14 cellular contexts compared by ENCODE assay signal in the genomic region with DNA sequence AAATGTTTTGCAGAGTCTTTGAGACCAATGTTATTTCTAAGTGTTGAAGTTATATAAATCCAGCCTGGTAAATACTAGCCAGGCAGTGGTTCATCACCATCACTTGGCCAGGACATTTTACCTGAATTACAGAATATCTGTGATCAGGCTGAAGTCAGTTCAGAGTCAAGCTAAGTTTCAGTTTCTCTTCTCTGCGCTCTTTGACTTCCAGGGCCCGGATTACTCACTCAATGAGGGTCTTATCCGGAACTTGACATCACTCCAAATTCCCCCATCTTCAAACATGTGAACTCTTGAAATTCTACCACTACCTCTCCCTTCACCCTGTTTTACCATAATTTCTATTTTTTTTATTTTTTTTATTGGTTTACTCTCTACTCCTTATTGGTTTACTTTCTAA. TPM values are rescaled to one million over a fixed set of nuclear protein-coding genes. Genes with fewer than 3 reads are reported as not detected.
DNase-seq lines count a peak whose midpoint lies in the region; ATAC-seq and TF ChIP-seq lines count a peak whose summit lies in the region.
"Had no signal": no experiment of that assay in that cellular context is flagged by ENCODE, and none has a peak within 500 bp of the region (broad histone marks: within the 10 kb centered on the region; RNA-seq: fewer than 3 reads in every experiment).

No MANE protein-coding gene starts in this region.

- peak overlapping the region; percentile 60 for H3K4me3 ChIP-seq in OCI-LY3 (ENCODE audit: low read length)
- H3K4me3 ChIP-seq: thyroid gland had no signal

- no peaks in the 10 kb centered on the region for H3K27me3 Mint-ChIP-seq in activated T-cell treated with anti-CD3 and anti-CD28 coated beads, Interleukin-2, amount 50 U/mL, for 4 hours (ENCODE audit: low read depth)
- no peaks in the 10 kb centered on the region for H3K27me3 Mint-ChIP-seq in progenitor cell of endocrine pancreas

- H3K9me3 Mint-ChIP-seq in activated T-cell treated with anti-CD3 and anti-CD28 coated beads, Interleukin-2, amount 50 U/mL, for 4 hours: no peaks in the 10 kb centered on the region
- no peaks in the 10 kb centered on the region for H3K9me3 Mint-ChIP-seq in progenitor cell of endocrine pancreas (ENCODE audit: low read depth)
- H3K9me3 Mint-ChIP-seq: immature natural killer cell had no signal

- peak overlapping the region; percentile 41 for H3K27ac Mint-ChIP-seq in progenitor cell of endocrine pancreas

- H3K27me3 ChIP-seq in OCI-LY3 (ENCODE audit: low read depth, low read length): no peaks in the 10 kb centered on the region
- H3K27me3 ChIP-seq: thyroid gland had no signal

- ATAC-seq in activated T-cell treated with anti-CD3 and anti-CD28 coated beads, Interleukin-2, amount 50 U/mL, for 4 hours: peak in 1 of 2 donors; percentile 54
- ATAC-seq in GM21447 (IDR thresholded peaks at IDR 0.05; ENCODE audit: unreplicated experiment) (peak; percentile 77), GM21423 (IDR thresholded peaks at IDR 0.05; ENCODE audit: unreplicated experiment) (no peak)

- H3K4me1 ChIP-seq in OCI-LY3 (ENCODE audit: low read length): peaks cover 5% of the 10 kb centered on the region

- H4K20me1 ChIP-seq in OCI-LY3 (ENCODE audit: insufficient read depth, low read length): no peaks in the 10 kb centered on the region

- H3K4me3 Mint-ChIP-seq in activated T-cell treated with anti-CD3 and anti-CD28 coated beads, Interleukin-2, amount 50 U/mL, for 4 hours: peak overlapping the region; percentile 49
- H3K4me3 Mint-ChIP-seq in progenitor cell of endocrine pancreas (ENCODE audit: low read depth): no peak overlapping the region

- H3K79me2 ChIP-seq in OCI-LY3 (ENCODE audit: low read length): no peaks in the 10 kb centered on the region

- no peak overlapping the region for H3K27ac ChIP-seq in OCI-LY3 (ENCODE audit: low read length)
- H3K27ac ChIP-seq: thyroid gland had no signal

- H3K9me3 ChIP-seq in OCI-LY3 (ENCODE audit: insufficient read depth, low read length): no peaks in the 10 kb centered on the region
- H3K9me3 ChIP-seq: thyroid gland had no signal

- H3K4me2 ChIP-seq in OCI-LY3 (ENCODE audit: low read length): peak overlapping the region; percentile 64

- peak overlapping the region; percentile 89 for H2AFZ ChIP-seq in OCI-LY3 (ENCODE audit: low read depth, low read length)

- DNase-seq in activated T-cell treated with anti-CD3 and anti-CD28 coated beads, Interleukin-2, amount 50 U/mL, for 4 hours: no peak
- DNase-seq in activated T-cell treated with anti-CD3 and anti-CD28 coated beads for 4 hours (no peak), progenitor cell of endocrine pancreas (ENCODE audit: low spot score, unreplicated experiment) (no peak), NCI-H69 (lab: John Stamatoyannopoulos, UW) (no peak), amygdala (lab: John Stamatoyannopoulos, UW) (no peak)
- DNase-seq: activated effector memory CD4-positive, alpha-beta T cell treated with Interleukin-2 at 50 U/mL for 16 hours; Calu3; NCI-H1048; OCI-M1; thyroid gland had no signal

- no peaks in the 10 kb centered on the region for H3K36me3 ChIP-seq in OCI-LY3 (replicated peaks; ENCODE audit: low read depth, low read length)

- peaks cover 2% of the 10 kb centered on the region for H3K4me1 Mint-ChIP-seq in activated T-cell treated with anti-CD3 and anti-CD28 coated beads, Interleukin-2, amount 50 U/mL, for 4 hours (ENCODE audit: low read depth)
- no peaks in the 10 kb centered on the region for H3K4me1 Mint-ChIP-seq in progenitor cell of endocrine pancreas (ENCODE audit: low read depth)
- H3K4me1 Mint-ChIP-seq: immature natural killer cell had no signal

- H3K36me3 Mint-ChIP-seq in activated T-cell treated with anti-CD3 and anti-CD28 coated beads, Interleukin-2, amount 50 U/mL, for 4 hours (ENCODE audit: insufficient read depth): peaks cover 27% of the 10 kb centered on the region
- peaks cover 37% of the 10 kb centered on the region for H3K36me3 Mint-ChIP-seq in progenitor cell of endocrine pancreas (ENCODE audit: insufficient read depth)

- TF ChIP-seq CTCF in OCI-LY3 (IDR thresholded peaks at IDR 0.05; ENCODE audit: low read depth, low read length) (no peak), progenitor cell of endocrine pancreas (IDR thresholded peaks at IDR 0.05; ENCODE audit: unreplicated experiment) (no peak)

- H3K9ac ChIP-seq in OCI-LY3 (ENCODE audit: low read length): peak overlapping the region; percentile 21

RNA-seq across cellular contexts. Expression of a gene that starts 36.6 kb away (rescaled TPM):
- total RNA-seq in activated T-cell treated with anti-CD3 and anti-CD28 coated beads, Interleukin-2, amount 50 U/mL, for 4 hours: 100 to 1,000 TPM; 105 to 120 (median 114) TPM
- 150 and 156 TPM in 2 replicates for total RNA-seq in progenitor cell of endocrine pancreas
